Comparison of ENCODE assay signal across 9 cellular contexts in the genomic region with DNA sequence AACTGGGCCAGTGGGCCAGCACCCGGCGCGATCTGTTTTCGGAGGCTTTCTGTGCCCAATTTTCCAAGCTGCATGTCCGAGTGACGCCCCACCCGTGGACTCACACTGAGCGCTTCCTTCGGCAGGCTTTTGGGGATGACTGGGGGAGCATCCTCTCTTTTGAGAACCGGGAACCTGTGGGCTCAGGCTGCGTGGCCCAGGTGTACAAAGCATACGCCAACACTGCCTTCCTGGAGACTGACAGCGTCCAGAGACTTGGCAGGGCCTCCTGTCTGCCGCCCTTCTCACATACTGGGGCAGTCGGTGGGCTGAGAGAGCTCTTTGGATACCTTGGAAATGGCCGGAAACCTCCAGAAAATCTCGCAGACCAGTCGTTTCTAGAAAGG. TPM values are rescaled to one million over a fixed set of nuclear protein-coding genes. Genes with fewer than 3 reads are reported as not detected.
A peak's percentile ranks its signal among the peaks of the same experiment; 100 is the strongest.
DNase-seq lines count a peak whose midpoint lies in the region; ATAC-seq and FAIRE-seq lines count a peak whose summit lies in the region.
"Had no signal": no experiment of that assay in that cellular context is flagged by ENCODE, and none has a peak within 500 bp of the region (broad histone marks: within the 10 kb centered on the region; RNA-seq: fewer than 3 reads in every experiment).

No MANE protein-coding gene starts in this region.

- no peaks in the 10 kb centered on the region for H3K9me3 Mint-ChIP-seq in activated T-cell treated with anti-CD3 and anti-CD28 coated beads, Interleukin-2, amount 50 U/mL, for 72 hours
- no peaks in the 10 kb centered on the region for H3K9me3 Mint-ChIP-seq in central memory CD8-positive, alpha-beta T cell
- no peaks in the 10 kb centered on the region for H3K9me3 Mint-ChIP-seq in memory B cell

- no peaks in the 10 kb centered on the region for H3K4me1 ChIP-seq in urinary bladder (ENCODE audit: insufficient read depth)

- peak overlapping the region; percentile 86 to 93 for H3K4me3 Mint-ChIP-seq in activated T-cell treated with anti-CD3 and anti-CD28 coated beads, Interleukin-2, amount 50 U/mL, for 72 hours
- H3K4me3 Mint-ChIP-seq in central memory CD8-positive, alpha-beta T cell: peak overlapping the region; percentile 86
- H3K4me3 Mint-ChIP-seq in memory B cell: peak overlapping the region; percentile 85

- no peak for FAIRE-seq in frontal cortex (lab: Jason Lieb, UNC)
- FAIRE-seq: G401.6 had no signal

- no peak for DNase-seq in activated T-cell treated with anti-CD3 and anti-CD28 coated beads, Interleukin-2, amount 50 U/mL, for 72 hours
- DNase-seq in activated T-cell treated with anti-CD3 and anti-CD28 coated beads, Interleukin-2, amount 50 U/mL, for 48 hours: no peak
- no peak for DNase-seq in central memory CD8-positive, alpha-beta T cell (ENCODE audit: low spot score in 2 of 2)
- DNase-seq in memory B cell (ENCODE audit: low spot score in 2 of 2): no peak
- no peak for DNase-seq in NCI-H2107 (lab: John Stamatoyannopoulos, UW)
- DNase-seq in SK-N-DZ (ENCODE audit: low spot score): no peak
- no peak for DNase-seq in frontal cortex (ENCODE audit: low spot score in 2 of 2)

- peak overlapping the region; percentile 97 for H3K4me3 ChIP-seq in urinary bladder (ENCODE audit: low read depth, low read length)

- H3K27me3 Mint-ChIP-seq in activated T-cell treated with anti-CD3 and anti-CD28 coated beads, Interleukin-2, amount 50 U/mL, for 72 hours (ENCODE audit: low read depth): no peaks in the 10 kb centered on the region
- no peaks in the 10 kb centered on the region for H3K27me3 Mint-ChIP-seq in central memory CD8-positive, alpha-beta T cell
- no peaks in the 10 kb centered on the region for H3K27me3 Mint-ChIP-seq in memory B cell

- H3K36me3 Mint-ChIP-seq in activated T-cell treated with anti-CD3 and anti-CD28 coated beads, Interleukin-2, amount 50 U/mL, for 72 hours (ENCODE audit: insufficient read depth in 2 of 2): peaks cover 1 to 3% of the 10 kb centered on the region in 2 donors
- peaks cover 21% of the 10 kb centered on the region for H3K36me3 Mint-ChIP-seq in central memory CD8-positive, alpha-beta T cell (ENCODE audit: insufficient read depth)
- H3K36me3 Mint-ChIP-seq in memory B cell: peaks cover 10% of the 10 kb centered on the region

- no peak for ATAC-seq in activated T-cell treated with anti-CD3 and anti-CD28 coated beads, Interleukin-2, amount 50 U/mL, for 72 hours (replicated peaks in 1 of 2)
- no peak for ATAC-seq in central memory CD8-positive, alpha-beta T cell (replicated peaks; ENCODE audit: extremely low read depth, poor library complexity, severe bottlenecking)
- no peak for ATAC-seq in memory B cell (ENCODE audit: low read depth)

- H3K27ac Mint-ChIP-seq in activated T-cell treated with anti-CD3 and anti-CD28 coated beads, Interleukin-2, amount 50 U/mL, for 72 hours: peak overlapping the region; percentile 18
- H3K27ac Mint-ChIP-seq in central memory CD8-positive, alpha-beta T cell (ENCODE audit: low read depth): peak overlapping the region; percentile 91
- H3K27ac Mint-ChIP-seq in memory B cell: peak overlapping the region; percentile 94

- H3K27ac ChIP-seq in urinary bladder (ENCODE audit: low read depth): no peak overlapping the region

- 32% methylated on average over 18 of the region's 18 CpGs for WGBS in urinary bladder

- H3K36me3 ChIP-seq in urinary bladder (ENCODE audit: insufficient read depth): no peaks in the 10 kb centered on the region

- peaks cover 38% of the 10 kb centered on the region for H3K4me1 Mint-ChIP-seq in activated T-cell treated with anti-CD3 and anti-CD28 coated beads, Interleukin-2, amount 50 U/mL, for 72 hours (ENCODE audit: low read depth)
- peaks cover 35% of the 10 kb centered on the region for H3K4me1 Mint-ChIP-seq in central memory CD8-positive, alpha-beta T cell
- H3K4me1 Mint-ChIP-seq in memory B cell: peaks cover 45% of the 10 kb centered on the region

RNA-seq across cellular contexts. Expression of a gene that starts 1.0 kb away (rescaled TPM):
- total RNA-seq in activated T-cell treated with anti-CD3 and anti-CD28 coated beads, Interleukin-2, amount 50 U/mL, for 72 hours: 10 to 100 TPM; 30.3 to 38.9 TPM
- 15.6 TPM for total RNA-seq in urinary bladder
- polyA plus RNA-seq in urinary bladder: 17.2 TPM
- 29.4 and 35.0 TPM in 2 replicates for polyA plus RNA-seq in SK-N-DZ (2014; cell fraction: cytosol; rRNA removed)
- 17.7 and 19.0 TPM in 2 replicates for polyA plus RNA-seq in SK-N-DZ (2014; cell fraction: nucleus; rRNA removed)
- total RNA-seq in frontal cortex: 48.9 TPM

RNA-seq across cellular contexts. Expression of a gene that starts 22.7 kb away (rescaled TPM):
- total RNA-seq in activated T-cell treated with anti-CD3 and anti-CD28 coated beads, Interleukin-2, amount 50 U/mL, for 72 hours: 10 to 100 TPM; 78.0 to 94.1 TPM
- 90.2 TPM for total RNA-seq in urinary bladder
- 269 TPM for polyA plus RNA-seq in urinary bladder
- 345 and 433 TPM in 2 replicates for polyA plus RNA-seq in SK-N-DZ (2014; cell fraction: cytosol; rRNA removed)
- polyA plus RNA-seq in SK-N-DZ (2014; cell fraction: nucleus; rRNA removed): 328 and 426 TPM in 2 replicates
- 34.6 TPM for total RNA-seq in frontal cortex

RNA-seq across cellular contexts. Expression of a gene that starts 33.1 kb away (rescaled TPM):
- total RNA-seq in activated T-cell treated with anti-CD3 and anti-CD28 coated beads, Interleukin-2, amount 50 U/mL, for 72 hours: not detected
- 34.4 TPM for total RNA-seq in urinary bladder
- polyA plus RNA-seq in urinary bladder: 16.9 TPM
- polyA plus RNA-seq in SK-N-DZ (2014; cell fraction: cytosol; rRNA removed): 8.9 and 10.6 TPM in 2 replicates
- 4.6 and 8.0 TPM in 2 replicates for polyA plus RNA-seq in SK-N-DZ (2014; cell fraction: nucleus; rRNA removed)
- total RNA-seq in frontal cortex: 25.7 TPM

Comparison
In these comparisons a context has a peak if more than half of its experiments do, and no peak if none do; other contexts are left out.
1. H3K27ac Mint-ChIP-seq: peak in every context shown above with its lines; median percentile 94 in memory B cell; 91 in central memory CD8-positive, alpha-beta T cell; 18 in activated T-cell treated with anti-CD3 and anti-CD28 coated beads, Interleukin-2, amount 50 U/mL, for 72 hours.
2. RNA of a gene that starts 33.1 kb away (total RNA-seq): 34.4 TPM in urinary bladder (single experiment) and 25.7 TPM in frontal cortex (single experiment); not detected in activated T-cell treated with anti-CD3 and anti-CD28 coated beads, Interleukin-2, amount 50 U/mL, for 72 hours; every median in the first group is over 10 times any median in the second.
3. Peak in every context shown above with its lines, with median percentiles within 50 percentile points of each other: H3K4me3 Mint-ChIP-seq.